ENCODE assay signal across 1 cellular context in genomic region chr16:4614571-4615388, GRCh38.
TF ChIP-seq lines count a peak whose summit lies in the region.

UBALD1 (minus strand) TSS chr16:4614888; CDS start chr16:4614797, 91 bp downstream.

TF ChIP-seq in HepG2, 621 proteins besides CTCF, POLR2A, EP300 and RAD21 (continued from another document and continues in another):
- TF ChIP-seq U2AF1 (optimal IDR thresholded peaks at IDR 0.05; ENCODE audit: low read depth, low read length): no peak
- TF ChIP-seq ELF3 (CRISPR knock-in tag; IDR thresholded peaks at IDR 0.05): peak; percentile 49; the same call in 1 of the 2 replicates
- TF ChIP-seq YY1 (IDR thresholded peaks at IDR 0.05; ENCODE audit: insufficient read depth, insufficient replicate concordance, low read depth, low read length): peak; percentile 95
- peak; percentile 85 for TF ChIP-seq YEATS4 (CRISPR knock-in tag; IDR thresholded peaks at IDR 0.05; ENCODE audit: borderline replicate concordance)
- TF ChIP-seq MEIS1 (CRISPR knock-in tag; IDR thresholded peaks at IDR 0.05; ENCODE audit: borderline replicate concordance): no peak
- no peak for TF ChIP-seq ZNF878 (CRISPR knock-in tag; IDR thresholded peaks at IDR 0.05)
- 0 out of 2 replicates have a peak, but pooled peaks have one; percentile 58 for TF ChIP-seq ETV6 (CRISPR knock-in tag; conservative IDR thresholded peaks at IDR 0.05)
- TF ChIP-seq GABPB1 (CRISPR knock-in tag; IDR thresholded peaks at IDR 0.05): peak; percentile 92
- TF ChIP-seq HNF1A (IDR thresholded peaks at IDR 0.05; ENCODE audit: low read depth): no peak
- peak; percentile 57; the same call in 1 of the 2 replicates for TF ChIP-seq HNF1A (CRISPR knock-in tag; IDR thresholded peaks at IDR 0.05; ENCODE audit: borderline replicate concordance)
- peak; percentile 82 for TF ChIP-seq HNF1B (CRISPR knock-in tag; IDR thresholded peaks at IDR 0.05)
- 0 out of 2 replicates have a peak, but pooled peaks have one; percentile 9 for TF ChIP-seq STAG1 (CRISPR knock-in tag; IDR thresholded peaks at IDR 0.05)
- no peak for TF ChIP-seq TCF12 (IDR thresholded peaks at IDR 0.05)
- TF ChIP-seq TCF12 (CRISPR knock-in tag; IDR thresholded peaks at IDR 0.05): no peak
- peak; percentile 91 for TF ChIP-seq ZNF441 (CRISPR knock-in tag; IDR thresholded peaks at IDR 0.05; ENCODE audit: borderline replicate concordance)
- 0 out of 2 replicates have a peak, but pooled peaks have one; percentile 23 for TF ChIP-seq ZNF136 (CRISPR knock-in tag; IDR thresholded peaks at IDR 0.05; ENCODE audit: low read depth)
- no peak for TF ChIP-seq SOX6 (IDR thresholded peaks at IDR 0.05)
- TF ChIP-seq SOX6 (CRISPR knock-in tag; IDR thresholded peaks at IDR 0.05): peak; percentile 27; the same call in 1 of the 2 replicates
- TF ChIP-seq ZNF720 (CRISPR knock-in tag; IDR thresholded peaks at IDR 0.05): no peak
- TF ChIP-seq ZSCAN21 (CRISPR knock-in tag; IDR thresholded peaks at IDR 0.05; ENCODE audit: borderline replicate concordance): peak; percentile 88
- peak; percentile 89 for TF ChIP-seq GMEB2 (CRISPR knock-in tag; IDR thresholded peaks at IDR 0.05; ENCODE audit: low read depth)
- 0 out of 2 replicates have a peak, but pooled peaks have one; percentile 38 for TF ChIP-seq ZNF674 (CRISPR knock-in tag; IDR thresholded peaks at IDR 0.05; ENCODE audit: low read depth)
- peak; percentile 87 for TF ChIP-seq ZFY (CRISPR knock-in tag; IDR thresholded peaks at IDR 0.05)
- TF ChIP-seq ZNF354B (CRISPR knock-in tag; IDR thresholded peaks at IDR 0.05): no peak
- TF ChIP-seq CC2D1A (CRISPR knock-in tag; IDR thresholded peaks at IDR 0.05): 0 out of 2 replicates have a peak, but pooled peaks have one; percentile 26
- TF ChIP-seq ZNF792 (CRISPR knock-in tag; IDR thresholded peaks at IDR 0.05): peak; percentile 29; the same call in 1 of the 2 replicates
- 0 out of 2 replicates have a peak, but pooled peaks have one; percentile 16 for TF ChIP-seq ZBTB21 (CRISPR knock-in tag; IDR thresholded peaks at IDR 0.05)
- peak; percentile 88; the same call in 1 of the 2 replicates for TF ChIP-seq SIN3A (IDR thresholded peaks at IDR 0.05; ENCODE audit: borderline replicate concordance, low read depth, low read length)
- peak; percentile 85 for TF ChIP-seq TFDP2 (CRISPR knock-in tag; IDR thresholded peaks at IDR 0.05)
- peak; percentile 94 for TF ChIP-seq GMEB1 (CRISPR knock-in tag; IDR thresholded peaks at IDR 0.05; ENCODE audit: borderline replicate concordance)
- TF ChIP-seq USF2 (IDR thresholded peaks at IDR 0.05; ENCODE audit: low read depth, low read length): no peak
- TF ChIP-seq USF2 (CRISPR knock-in tag; IDR thresholded peaks at IDR 0.05; ENCODE audit: borderline replicate concordance): no peak; the same call in 1 of the 2 replicates
- no peak; the same call in 1 of the 2 replicates for TF ChIP-seq ZNF543 (CRISPR knock-in tag; IDR thresholded peaks at IDR 0.05)
- TF ChIP-seq ZNF678 (CRISPR knock-in tag; IDR thresholded peaks at IDR 0.05): peak; percentile 81; the same call in 1 of the 2 replicates
- TF ChIP-seq ZNF883 (CRISPR knock-in tag; IDR thresholded peaks at IDR 0.05; ENCODE audit: not compliant biosample characterization): peak; percentile 9
- TF ChIP-seq BRD4 (CRISPR knock-in tag; IDR thresholded peaks at IDR 0.05): peak; percentile 75; the same call in 1 of the 2 replicates
- TF ChIP-seq JUND (CRISPR knock-in tag; IDR thresholded peaks at IDR 0.05): peak; percentile 97
- no peak for TF ChIP-seq EZH2 (conservative IDR thresholded peaks at IDR 0.05; ENCODE audit: low read depth, low read length)
- no peak for TF ChIP-seq FOXJ3 (CRISPR knock-in tag; IDR thresholded peaks at IDR 0.05; ENCODE audit: borderline replicate concordance)
- peak; percentile 43; the same call in 1 of the 2 replicates for TF ChIP-seq ZNF362 (CRISPR knock-in tag; IDR thresholded peaks at IDR 0.05; ENCODE audit: borderline replicate concordance)
- 0 out of 2 replicates have a peak, but pooled peaks have one; percentile 38 for TF ChIP-seq HINFP (CRISPR knock-in tag; IDR thresholded peaks at IDR 0.05; ENCODE audit: low read depth)
- TF ChIP-seq IRX3 (CRISPR knock-in tag; IDR thresholded peaks at IDR 0.05; ENCODE audit: borderline replicate concordance, low read depth): no peak
- no peak for TF ChIP-seq ZNF839 (CRISPR knock-in tag; IDR thresholded peaks at IDR 0.05; ENCODE audit: borderline replicate concordance)
- no peak for TF ChIP-seq HHEX (CRISPR knock-in tag; IDR thresholded peaks at IDR 0.05)
- TF ChIP-seq GLI4 (CRISPR knock-in tag; IDR thresholded peaks at IDR 0.05; ENCODE audit: borderline replicate concordance): no peak
- TF ChIP-seq ZNF556 (CRISPR knock-in tag; IDR thresholded peaks at IDR 0.05; ENCODE audit: borderline replicate concordance): peak; percentile 80
- no peak; the same call in 1 of the 2 replicates for TF ChIP-seq SMAD1 (CRISPR knock-in tag; IDR thresholded peaks at IDR 0.05; ENCODE audit: borderline replicate concordance, low read depth)
- TF ChIP-seq ZNF224 (CRISPR knock-in tag; IDR thresholded peaks at IDR 0.05): 0 out of 2 replicates have a peak, but pooled peaks have one; percentile 26
- TF ChIP-seq NPAS2 (CRISPR knock-in tag; IDR thresholded peaks at IDR 0.05; ENCODE audit: borderline replicate concordance): no peak
- no peak for TF ChIP-seq KAT2B (IDR thresholded peaks at IDR 0.05; ENCODE audit: borderline replicate concordance, low read depth, low read length)
- TF ChIP-seq SKI (IDR thresholded peaks at IDR 0.05; ENCODE audit: partially characterized antibody): peak; percentile 88
- no peak for TF ChIP-seq MTA3 (CRISPR knock-in tag; IDR thresholded peaks at IDR 0.05)
- TF ChIP-seq ZMYM3 (CRISPR knock-in tag; IDR thresholded peaks at IDR 0.05): no peak
- TF ChIP-seq ZNF180 (CRISPR knock-in tag; IDR thresholded peaks at IDR 0.05; ENCODE audit: borderline replicate concordance, low read depth): no peak
- TF ChIP-seq RARG (CRISPR knock-in tag; IDR thresholded peaks at IDR 0.05; ENCODE audit: low read depth): peak; percentile 28; the same call in 1 of the 2 replicates
